ENCODE assay signal across 2 cellular contexts in genomic region chr16:89706446-89707260, GRCh38.
TF ChIP-seq lines count a peak whose summit lies in the region.

No MANE protein-coding gene starts in this region.

TF ChIP-seq in HEK293, 187 proteins besides CTCF, POLR2A, EP300 and RAD21:
- TF ChIP-seq PRDM6 (tag by site-specific recombination; IDR thresholded peaks at IDR 0.05) (no peak), ZBTB48 (tag by site-specific recombination; IDR thresholded peaks at IDR 0.05) (peak; percentile 12; the same call in 1 of the 2 replicates), ZNF394 (tag by site-specific recombination; IDR thresholded peaks at IDR 0.05; ENCODE audit: borderline replicate concordance) (no peak), ZNF157 (tag by site-specific recombination; IDR thresholded peaks at IDR 0.05) (no peak), ZBTB49 (tag by site-specific recombination; IDR thresholded peaks at IDR 0.05; ENCODE audit: low read depth) (no peak), ZNF600 (tag by site-specific recombination; IDR thresholded peaks at IDR 0.05) (no peak), ELK4 (IDR thresholded peaks at IDR 0.05; ENCODE audit: borderline replicate concordance, low read depth, low read length) (no peak), GLIS2 (tag by site-specific recombination; IDR thresholded peaks at IDR 0.05) (peak; percentile 23), ZNF121 (tag by site-specific recombination; IDR thresholded peaks at IDR 0.05) (no peak), ZBTB7A (tag by site-specific recombination; IDR thresholded peaks at IDR 0.05; ENCODE audit: low read depth) (no peak), ZNF610 (tag by site-specific recombination; IDR thresholded peaks at IDR 0.05; ENCODE audit: borderline replicate concordance) (no peak), ZNF621 (tag by site-specific recombination; IDR thresholded peaks at IDR 0.05) (no peak), ZNF48 (tag by site-specific recombination; IDR thresholded peaks at IDR 0.05) (no peak), ZNF513 (tag by site-specific recombination; IDR thresholded peaks at IDR 0.05) (no peak), ZNF2 (tag by site-specific recombination; IDR thresholded peaks at IDR 0.05) (no peak), ZBTB26 (tag by site-specific recombination; optimal IDR thresholded peaks at IDR 0.05) (no peak)

TF ChIP-seq in WTC11, 78 proteins besides CTCF, POLR2A, EP300 and RAD21 (continued from another document):
- TF ChIP-seq E2F5 (CRISPR knock-in tag; IDR thresholded peaks at IDR 0.05), result no peak
- TF ChIP-seq ZNF281 (CRISPR knock-in tag; IDR thresholded peaks at IDR 0.05), result no peak
- TF ChIP-seq ZNF232 (CRISPR knock-in tag; IDR thresholded peaks at IDR 0.05), result no peak
- 0 out of 2 replicates have a peak, but pooled peaks have one; percentile 23 for TF ChIP-seq FOXP1 (CRISPR knock-in tag; IDR thresholded peaks at IDR 0.05; ENCODE audit: borderline replicate concordance)
- no peak for TF ChIP-seq NR3C1 (CRISPR knock-in tag; conservative IDR thresholded peaks at IDR 0.05; ENCODE audit: low read depth)
- no peak for TF ChIP-seq NR2C2 (CRISPR knock-in tag; IDR thresholded peaks at IDR 0.05)
- no peak for TF ChIP-seq NFE2L1 (CRISPR knock-in tag; IDR thresholded peaks at IDR 0.05)
